ENCODE assay signal across 8 cellular contexts in genomic region chr7:64888901-64889685, GRCh38. TPM values are rescaled to one million over a fixed set of nuclear protein-coding genes. Genes with fewer than 3 reads are reported as not detected.
DNase-seq lines count a peak whose midpoint lies in the region; ATAC-seq, FAIRE-seq and TF ChIP-seq lines count a peak whose summit lies in the region.

No MANE protein-coding gene starts in this region.

- 31 to 45% methylated on average over 42 to 55 of the region's 60 CpGs for WGBS in lower leg skin, 2 donors
- 29% methylated on average over 2 of the region's 60 CpGs for WGBS in suprapubic skin

- peaks cover 60% of the 10 kb centered on the region for H3K4me1 ChIP-seq in suprapubic skin

- TF ChIP-seq CTCF in AG04450 (IDR thresholded peaks at IDR 0.05; ENCODE audit: low read depth, low read length) = no peak
- no peak for TF ChIP-seq CTCF in choroid plexus epithelial cell (conservative IDR thresholded peaks at IDR 0.05; ENCODE audit: low read depth, low read length)
- TF ChIP-seq CTCF in lower leg skin (IDR thresholded peaks at IDR 0.05) = no peak
- no peak for TF ChIP-seq CTCF in suprapubic skin (IDR thresholded peaks at IDR 0.05)

- H3K9me3 ChIP-seq in AG04450 (ENCODE audit: control insufficient read depth, insufficient read depth, low read length) = peaks cover 9% of the 10 kb centered on the region
- no peaks in the 10 kb centered on the region for H3K9me3 ChIP-seq in suprapubic skin

- CTCF ChIA-PET in AG04450 (lab: Charles Lee) = no interaction called here

- FAIRE-seq in GM12891 (lab: Jason Lieb, UNC) = no peak

- POLR2A ChIA-PET in AG04450 (lab: Yijun Ruan, JAX) = interaction anchor here (0.7 kb wide), 1 partner anchor 57 kb away, joined by 3 read pairs; no protein-coding TSS in a partner anchor

- TF ChIP-seq POLR2A in lower leg skin (IDR thresholded peaks at IDR 0.05) = no peak
- no peak for TF ChIP-seq POLR2A in suprapubic skin (IDR thresholded peaks at IDR 0.05)
- no peak for TF ChIP-seq POLR2A in GM12891 (IDR thresholded peaks at IDR 0.05; ENCODE audit: low read depth, low read length)

- DNase-seq in AG04450 (ENCODE audit: low read depth, low spot score) (no peak), choroid plexus epithelial cell (ENCODE audit: low read depth) (no peak), lower leg skin (ENCODE audit: low spot score in 2 of 2) (peak; percentile 12 to 86), suprapubic skin (ENCODE audit: low spot score in 2 of 2) (peak in 1 of 2 donors; percentile 81), GM12891 (ENCODE audit: insufficient read length, low spot score) (no peak)

- H3K27me3 ChIP-seq in AG04450 (ENCODE audit: control insufficient read depth, insufficient read depth, low read length) (peaks cover 46% of the 10 kb centered on the region), suprapubic skin (no peaks in the 10 kb centered on the region)

- ATAC-seq in HG03354 (IDR thresholded peaks at IDR 0.05; ENCODE audit: poor library complexity, severe bottlenecking, unreplicated experiment) (peak; percentile 32), HG02588 (IDR thresholded peaks at IDR 0.05; ENCODE audit: unreplicated experiment) (no peak), HG02571 (IDR thresholded peaks at IDR 0.05; ENCODE audit: unreplicated experiment) (no peak)

- no peak overlapping the region for H3K27ac ChIP-seq in AG04450 (ENCODE audit: low read depth, low read length)
- H3K27ac ChIP-seq in suprapubic skin = peak overlapping the region; percentile 35

- H3K4me3 ChIP-seq in AG04450 (ENCODE audit: low read depth, low read length) (peak overlapping the region; percentile 42), choroid plexus epithelial cell (ENCODE audit: low read depth, low read length) (peak overlapping the region; percentile 46), lower leg skin (ENCODE audit: low read depth, poor library complexity, severe bottlenecking) (no peak overlapping the region), suprapubic skin (peak overlapping the region; percentile 50)

- TF ChIP-seq EP300 in suprapubic skin (IDR thresholded peaks at IDR 0.05) = no peak

- intact Hi-C loops in lower leg skin (cut with DNase I; ENCODE audit: low total_unique reads) = no loop called here

- H3K36me3 ChIP-seq in suprapubic skin = no peaks in the 10 kb centered on the region

TF ChIP-seq in GM12891, 5 proteins besides CTCF, POLR2A, EP300 and RAD21:
- TF ChIP-seq POU2F2 (IDR thresholded peaks at IDR 0.05; ENCODE audit: low read depth, low read length) (no peak), POLR2AphosphoS5 (IDR thresholded peaks at IDR 0.05; ENCODE audit: low read depth, low read length) (no peak), TAF1 (IDR thresholded peaks at IDR 0.05; ENCODE audit: low read depth, low read length) (no peak), PAX5 (IDR thresholded peaks at IDR 0.05; ENCODE audit: insufficient read depth, low read length, severe bottlenecking) (no peak), SPI1 (IDR thresholded peaks at IDR 0.05; ENCODE audit: low read depth, low read length) (no peak)

RNA-seq across cellular contexts. Expression of gene ZNF273, which starts 14.0 kb away (rescaled TPM):
- polyA plus RNA-seq in AG04450 (2011; rRNA removed) = 2.2 and 2.9 TPM in 2 replicates
- 1.0 and 2.1 TPM in 2 replicates for polyA minus RNA-seq in AG04450 (2011; rRNA and poly(A)+ RNA removed)
- 100 to 1,000 TPM in 1 of 4 donors, 10 to 100 TPM in 3; 61.3 to 224 (median 66.3) TPM for total RNA-seq in lower leg skin
- total RNA-seq in suprapubic skin = 100 to 1,000 TPM; 123 to 247 (median 164) TPM
- 2.6 TPM for polyA plus RNA-seq in GM12891 (2012; ENCODE audit: low read depth, missing spikeins)

Comparison
In these comparisons a context has a peak if more than half of its experiments do, and no peak if none do; other contexts are left out.
1. DNase-seq: peak in lower leg skin (2 of 2); none in AG04450 (single experiment), choroid plexus epithelial cell (single experiment) and GM12891 (single experiment).